ENCODE assay signal across 8 cellular contexts in the genomic region with DNA sequence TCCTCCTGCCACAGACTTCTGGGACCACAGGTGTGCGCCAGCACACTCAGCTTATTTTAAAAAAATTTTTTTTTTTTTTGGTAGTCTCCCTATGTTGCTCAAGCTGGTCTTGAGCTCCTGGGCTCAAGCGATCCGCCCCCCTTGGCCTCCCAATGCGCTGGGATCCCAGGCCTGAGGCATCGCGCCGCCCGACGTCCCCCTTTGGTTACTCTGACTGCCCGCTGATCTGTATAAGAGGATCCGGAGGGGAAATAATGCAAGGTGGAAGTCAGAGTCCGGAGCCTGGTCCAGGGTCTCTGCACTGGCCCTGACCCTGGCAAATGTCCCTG. TPM values are rescaled to one million over a fixed set of nuclear protein-coding genes. Genes with fewer than 3 reads are reported as not detected.
DNase-seq lines count a peak whose midpoint lies in the region; FAIRE-seq and TF ChIP-seq lines count a peak whose summit lies in the region.

No MANE protein-coding gene starts in this region.

- no peaks in the 10 kb centered on the region for H3K9me3 ChIP-seq in kidney (ENCODE audit: control insufficient read depth in 1 of 2, low read length in 2 of 2)
- no peaks in the 10 kb centered on the region for H3K9me3 ChIP-seq in thymus (ENCODE audit: control insufficient read depth)

- no peaks in the 10 kb centered on the region for H3K27me3 ChIP-seq in thymus (ENCODE audit: control insufficient read depth, insufficient read depth)

- H3K4me1 ChIP-seq in kidney (ENCODE audit: control insufficient read depth in 1 of 2, insufficient read depth in 1 of 2, low read depth in 1 of 2, low read length in 2 of 2) (peaks cover 13 to 14% of the 10 kb centered on the region in 2 donors), thymus (ENCODE audit: control insufficient read depth, insufficient read depth, low read length) (peaks cover 13% of the 10 kb centered on the region)

- H3K27me3 Mint-ChIP-seq in activated T-cell treated with anti-CD3 and anti-CD28 coated beads, Interleukin-2, amount 50 U/mL, for 24 hours = no peaks in the 10 kb centered on the region
- no peaks in the 10 kb centered on the region for H3K27me3 Mint-ChIP-seq in activated naive CD8-positive, alpha-beta T cell

- 25% methylated on average over 12 of the region's 12 CpGs for WGBS in thymus

- peaks cover 7% of the 10 kb centered on the region for H3K9me3 Mint-ChIP-seq in activated T-cell treated with anti-CD3 and anti-CD28 coated beads, Interleukin-2, amount 50 U/mL, for 24 hours
- no peaks in the 10 kb centered on the region for H3K9me3 Mint-ChIP-seq in activated naive CD8-positive, alpha-beta T cell (ENCODE audit: low read depth)

- intact Hi-C loops in kidney (cut with DNase I) = no loop called here

- H3K4me3 Mint-ChIP-seq in activated T-cell treated with anti-CD3 and anti-CD28 coated beads, Interleukin-2, amount 50 U/mL, for 24 hours = peak overlapping the region; percentile 94
- peak overlapping the region; percentile 93 for H3K4me3 Mint-ChIP-seq in activated naive CD8-positive, alpha-beta T cell

- H3K4me3 ChIP-seq in kidney (ENCODE audit: low read length in 2 of 2) = peak overlapping the region; percentile 84 to 99
- peak overlapping the region; percentile 92 for H3K4me3 ChIP-seq in thymus (ENCODE audit: low read length)

- H3K27ac ChIP-seq in kidney (ENCODE audit: low read depth in 2 of 2, low read length in 2 of 2) = peak overlapping the region; percentile 91 to 95
- H3K27ac ChIP-seq in thymus (ENCODE audit: low read depth) = peak overlapping the region; percentile 89

- no peak for DNase-seq in activated T-cell treated with anti-CD3 and anti-CD28 coated beads, Interleukin-2, amount 50 U/mL, for 24 hours
- no peak for DNase-seq in activated T-cell treated with anti-CD3 and anti-CD28 coated beads, Interleukin-2, amount 50 U/mL, for 48 hours
- no peak for DNase-seq in kidney
- no peak for DNase-seq in NCI-H748 (lab: John Stamatoyannopoulos, UW; ENCODE audit: unreplicated experiment)
- no peak for DNase-seq in ecto neural progenitor cell (ENCODE audit: low spot score)
- no peak for DNase-seq in stimulated activated CD4-positive, alpha-beta T cell treated with anti-CD3 and anti-CD28 coated beads, Interleukin-2, amount 100 ng/mL, for 24 hours

- no peak for TF ChIP-seq CTCF in kidney (IDR thresholded peaks at IDR 0.05; ENCODE audit: borderline replicate concordance, extremely low read depth, insufficient read depth)

- FAIRE-seq in kidney (lab: Jason Lieb, UNC) = no peak

- peak overlapping the region; percentile 97 for H3K27ac Mint-ChIP-seq in activated T-cell treated with anti-CD3 and anti-CD28 coated beads, Interleukin-2, amount 50 U/mL, for 24 hours
- peak overlapping the region; percentile 89 for H3K27ac Mint-ChIP-seq in activated naive CD8-positive, alpha-beta T cell

- H3K36me3 ChIP-seq in kidney (ENCODE audit: control insufficient read depth in 1 of 2, insufficient read depth in 2 of 2, low read length in 2 of 2) = peaks cover 4 to 7% of the 10 kb centered on the region in 2 donors
- H3K36me3 ChIP-seq in thymus (ENCODE audit: control insufficient read depth, insufficient read depth) = peaks cover 10% of the 10 kb centered on the region

- H3K4me1 Mint-ChIP-seq in activated T-cell treated with anti-CD3 and anti-CD28 coated beads, Interleukin-2, amount 50 U/mL, for 24 hours (ENCODE audit: low read depth) = peaks cover 29% of the 10 kb centered on the region
- peaks cover 37% of the 10 kb centered on the region for H3K4me1 Mint-ChIP-seq in activated naive CD8-positive, alpha-beta T cell (ENCODE audit: low read depth)

- peaks cover 46% of the 10 kb centered on the region for H3K36me3 Mint-ChIP-seq in activated T-cell treated with anti-CD3 and anti-CD28 coated beads, Interleukin-2, amount 50 U/mL, for 24 hours (ENCODE audit: low read depth)
- H3K36me3 Mint-ChIP-seq in activated naive CD8-positive, alpha-beta T cell = peaks cover 15% of the 10 kb centered on the region

- H3K9ac ChIP-seq in kidney (ENCODE audit: low read length in 2 of 2) = peak overlapping the region; percentile 80 to 84

RNA-seq across cellular contexts. Expression of a gene that starts 0.5 kb away (rescaled TPM):
- 17.3 TPM for total RNA-seq in kidney
- polyA plus RNA-seq in kidney (ENCODE audit: insufficient read depth, low read depth, low replicate concordance) = 0.82 TPM
- polyA plus RNA-seq in thymus = 1.3 TPM

RNA-seq across cellular contexts. Expression of a gene that starts 9.1 kb away (rescaled TPM):
- total RNA-seq in kidney = 1.0 TPM
- polyA plus RNA-seq in kidney (ENCODE audit: insufficient read depth, low read depth, low replicate concordance) (0.92 TPM), thymus (4.5 TPM)

RNA-seq across cellular contexts. Expression of a gene that starts 40.3 kb away (rescaled TPM):
- 81.3 TPM for total RNA-seq in kidney
- polyA plus RNA-seq in kidney (ENCODE audit: insufficient read depth, low read depth, low replicate concordance) = 0.62 TPM
- 1.4 TPM for polyA plus RNA-seq in thymus

RNA-seq across cellular contexts. Expression of a gene that starts 48.6 kb away (rescaled TPM):
- 52.3 TPM for total RNA-seq in kidney
- polyA plus RNA-seq in kidney (ENCODE audit: insufficient read depth, low read depth, low replicate concordance) (4.0 TPM), thymus (6.3 TPM)
